1 cellular context compared by ENCODE assay signal in genomic region chr5:72465601-72466563, GRCh38.
A peak's percentile ranks its signal among the peaks of the same experiment; 100 is the strongest.
TF ChIP-seq lines count a peak whose summit lies in the region.

No MANE protein-coding gene starts in this region.

TF ChIP-seq in GM12878, 131 proteins besides CTCF, POLR2A, EP300 and RAD21 (continued from another document):
- no peak for TF ChIP-seq NR2C2 (IDR thresholded peaks at IDR 0.05; ENCODE audit: borderline replicate concordance, control insufficient read depth, insufficient read length, low read depth)
- peak; percentile 94 for TF ChIP-seq CBFB (IDR thresholded peaks at IDR 0.05; ENCODE audit: low read depth)
- 0 out of 2 replicates have a peak, but pooled peaks have one; percentile 59 for TF ChIP-seq TARDBP (IDR thresholded peaks at IDR 0.05; ENCODE audit: borderline replicate concordance)
- no peak for TF ChIP-seq NFYA (IDR thresholded peaks at IDR 0.05; ENCODE audit: borderline replicate concordance, low read depth, low read length)
- TF ChIP-seq E2F4 (IDR thresholded peaks at IDR 0.05; ENCODE audit: low read depth, low read length) = no peak
- no peak for TF ChIP-seq NR2C1 (IDR thresholded peaks at IDR 0.05)
- no peak for TF ChIP-seq RB1 (IDR thresholded peaks at IDR 0.05; ENCODE audit: borderline replicate concordance)
- TF ChIP-seq BRCA1 (IDR thresholded peaks at IDR 0.05; ENCODE audit: low read depth, low read length) = no peak
- TF ChIP-seq POLR2AphosphoS2 (IDR thresholded peaks at IDR 0.05; ENCODE audit: low read depth, low read length) = 0 out of 2 replicates have a peak, but pooled peaks have one; percentile 17
